Comparison of ENCODE assay signal across 8 cellular contexts in the genomic region with DNA sequence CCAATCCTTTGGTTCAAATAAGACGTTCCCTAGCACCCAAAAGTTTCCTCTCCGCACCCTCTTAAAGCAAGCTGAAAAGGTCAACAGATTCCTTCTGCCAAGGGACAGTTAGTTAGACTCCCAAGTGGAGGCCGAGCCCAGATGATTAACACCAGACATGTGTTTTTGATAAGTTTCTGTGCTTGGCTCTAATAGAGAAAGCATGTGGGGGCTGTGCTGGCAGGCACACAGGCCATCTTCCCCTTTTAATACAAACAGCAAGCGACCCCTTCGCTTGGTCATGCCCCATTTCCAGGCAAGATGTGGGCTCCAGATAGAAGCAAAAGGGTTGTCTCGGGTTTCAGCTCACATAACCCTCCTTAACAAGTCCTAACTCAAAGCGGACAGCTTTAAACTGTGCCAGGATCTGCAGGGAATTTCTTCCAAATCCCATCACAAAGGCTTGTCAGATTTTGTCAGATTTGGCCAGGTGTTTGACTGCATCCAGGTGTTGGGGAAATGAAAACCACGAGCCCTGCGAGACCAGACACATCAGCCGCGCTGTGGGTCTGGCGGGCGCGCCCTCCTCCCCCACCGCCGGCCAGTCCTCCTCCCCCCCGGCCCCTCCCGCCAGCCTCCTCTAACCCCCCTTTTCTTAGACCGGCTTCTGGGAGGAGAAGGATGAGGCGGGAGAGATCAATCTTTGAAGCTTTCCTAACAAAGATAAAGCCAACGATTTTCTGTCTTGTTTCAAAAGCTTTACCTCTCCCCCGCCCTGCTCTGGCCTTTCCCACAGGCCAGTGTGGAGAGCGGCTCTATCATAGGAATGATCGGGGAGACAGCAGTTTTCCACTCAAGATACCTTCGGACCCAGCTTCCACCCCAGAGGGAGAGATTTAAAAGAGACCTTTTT. TPM values are rescaled to one million over a fixed set of nuclear protein-coding genes. Genes with fewer than 3 reads are reported as not detected.
DNase-seq lines count a peak whose midpoint lies in the region; ATAC-seq and TF ChIP-seq lines count a peak whose summit lies in the region.

No MANE protein-coding gene starts in this region.

- H3K27me3 Mint-ChIP-seq in CD8-positive, alpha-beta T cell (ENCODE audit: low read depth): peaks cover 62% of the 10 kb centered on the region

- no peaks in the 10 kb centered on the region for H3K36me3 Mint-ChIP-seq in CD8-positive, alpha-beta T cell

- H3K9me3 Mint-ChIP-seq in CD8-positive, alpha-beta T cell: no peaks in the 10 kb centered on the region

- H3K27ac Mint-ChIP-seq in CD8-positive, alpha-beta T cell: no peak overlapping the region

- TF ChIP-seq CTCF in CD8-positive, alpha-beta T cell (IDR thresholded peaks at IDR 0.05): no peak

- no peak overlapping the region for H3K4me3 Mint-ChIP-seq in CD8-positive, alpha-beta T cell

- POLR2A ChIA-PET in CD8-positive, alpha-beta T cell (lab: Charles Lee): no interaction called here

- intact Hi-C loops in CD8-positive, alpha-beta T cell (cut with DNase I, micrococcal nuclease): loop anchor here (2.0 to 10.0 kb wide), 6 partner anchors 258 to 547 kb away; a partner anchor contains a TSS

- no peak for ATAC-seq in CD8-positive, alpha-beta T cell

- H3K27me3 ChIP-seq in CD8-positive, alpha-beta T cell (ENCODE audit: insufficient read depth, low read length): peaks cover 35% of the 10 kb centered on the region

- H3K4me3 ChIP-seq in CD8-positive, alpha-beta T cell (ENCODE audit: low read depth, low read length): no peak overlapping the region

- H3K36me3 ChIP-seq in CD8-positive, alpha-beta T cell (ENCODE audit: insufficient read depth, low read length): no peaks in the 10 kb centered on the region

- peak overlapping the region; percentile 39 for H3K27ac ChIP-seq in cingulate gyrus (ENCODE audit: low read depth, low read length)
- no peak overlapping the region for H3K27ac ChIP-seq in CD8-positive, alpha-beta T cell (ENCODE audit: low read depth, low read length)

- DNase-seq in EH (ENCODE audit: low read depth) (peak; percentile 92), NCI-H2171 (lab: John Stamatoyannopoulos, UW) (peak; percentile 27), lung microvascular endothelial cell (ENCODE audit: low read depth in 2 of 2) (peak; percentile 76 to 95), LoVo (ENCODE audit: low spot score) (no peak), NCI-H510A (lab: John Stamatoyannopoulos, UW) (no peak)
- DNase-seq in effector CD4-positive, alpha-beta T cell: no peak
- no peak for DNase-seq in CD8-positive, alpha-beta T cell

- H3K9me3 ChIP-seq in CD8-positive, alpha-beta T cell (ENCODE audit: low read length): no peaks in the 10 kb centered on the region

- peaks cover 39% of the 10 kb centered on the region for H3K4me1 Mint-ChIP-seq in CD8-positive, alpha-beta T cell (ENCODE audit: low read depth)

- CTCF ChIA-PET in CD8-positive, alpha-beta T cell (lab: Charles Lee): interaction anchor here (1.2 to 3.1 kb wide), 2 partner anchors 176 to 477 kb away, joined by 3 to 9 read pairs; no protein-coding TSS in a partner anchor

- peaks cover 44% of the 10 kb centered on the region for H3K4me1 ChIP-seq in CD8-positive, alpha-beta T cell (ENCODE audit: insufficient read depth, low read length)

RNA-seq across cellular contexts. Expression of a gene that starts 3.4 kb away (rescaled TPM):
- total RNA-seq in lung microvascular endothelial cell: 49.7 and 74.2 TPM in 2 replicates
- total RNA-seq in CD8-positive, alpha-beta T cell: 1 to 10 TPM in 1 of 2 experiments, under 1 TPM in 1; 0.92 to 1.1 TPM

Comparison
In these comparisons a context has a peak if more than half of its experiments do, and no peak if none do; other contexts are left out.
1. DNase-seq: peak in EH (single experiment), NCI-H2171 (single experiment) and lung microvascular endothelial cell (2 of 2); none in LoVo (single experiment), effector CD4-positive, alpha-beta T cell (single experiment), CD8-positive, alpha-beta T cell (0 of 7) and NCI-H510A (single experiment).
2. RNA of a gene that starts 3.4 kb away (total RNA-seq): 49.7 to 74.2 TPM in lung microvascular endothelial cell; 0.92 to 1.1 TPM in CD8-positive, alpha-beta T cell; every median in the first group is over 10 times any median in the second.